8 cellular contexts compared by ENCODE assay signal in the genomic region with DNA sequence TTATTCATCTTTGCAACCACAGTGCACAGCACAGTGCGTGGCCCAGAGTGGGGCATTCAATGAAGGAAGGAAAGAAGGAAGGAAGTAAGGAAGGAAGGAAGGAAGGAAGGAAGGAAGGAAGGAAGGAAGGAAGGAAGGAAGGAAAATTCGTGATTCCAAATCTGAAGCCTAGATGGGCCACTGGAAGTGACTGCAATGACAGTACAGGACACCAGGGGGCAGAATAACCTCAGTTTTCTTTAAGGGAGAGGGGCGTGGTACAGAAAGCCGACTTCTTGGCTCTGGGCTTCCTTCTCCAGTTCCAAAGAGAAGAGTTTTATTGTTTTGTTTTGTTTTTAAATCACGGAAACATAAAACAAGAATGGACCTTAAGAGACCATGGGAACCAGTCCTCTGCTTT. TPM values are rescaled to one million over a fixed set of nuclear protein-coding genes. Genes with fewer than 3 reads are reported as not detected.
DNase-seq lines count a peak whose midpoint lies in the region; ATAC-seq, FAIRE-seq and TF ChIP-seq lines count a peak whose summit lies in the region.

No MANE protein-coding gene starts in this region.

- H3K9me3 Mint-ChIP-seq in activated T-cell treated with anti-CD3 and anti-CD28 coated beads, Interleukin-2, amount 50 U/mL, for 4 hours = no peaks in the 10 kb centered on the region

- no peaks in the 10 kb centered on the region for H3K79me1 ChIP-seq in neuronal stem cell (ENCODE audit: low read depth, low read length)

- H3K27me3 Mint-ChIP-seq in activated T-cell treated with anti-CD3 and anti-CD28 coated beads, Interleukin-2, amount 50 U/mL, for 4 hours (ENCODE audit: low read depth) = no peaks in the 10 kb centered on the region

- no peak overlapping the region for H2AK5ac ChIP-seq in neuronal stem cell (ENCODE audit: low read depth, low read length)

- H3K9ac ChIP-seq in neuronal stem cell (ENCODE audit: low read depth, low read length, poor library complexity) = no peak overlapping the region

- peaks cover 0 to 1% of the 10 kb centered on the region in 2 donors for H3K9me3 ChIP-seq in neuronal stem cell (replicated peaks in 1 of 2; ENCODE audit: control insufficient read depth in 2 of 2, insufficient read depth in 1 of 2, low read depth in 1 of 2, low read length in 2 of 2)

- H3K36me3 ChIP-seq in neuronal stem cell (replicated peaks in 1 of 2; ENCODE audit: control insufficient read depth in 2 of 2, insufficient read depth in 2 of 2, low read length in 2 of 2) = no peaks in the 10 kb centered on the region

- no peak overlapping the region for H2BK5ac ChIP-seq in neuronal stem cell (ENCODE audit: low read length)

- H3K27ac ChIP-seq in neuronal stem cell (replicated peaks; ENCODE audit: low read length) = no peak overlapping the region

- no peak overlapping the region for H2BK120ac ChIP-seq in neuronal stem cell (ENCODE audit: low read depth, low read length)

- H3K36me3 Mint-ChIP-seq in activated T-cell treated with anti-CD3 and anti-CD28 coated beads, Interleukin-2, amount 50 U/mL, for 4 hours (ENCODE audit: insufficient read depth) = no peaks in the 10 kb centered on the region

- no peak overlapping the region for H4K91ac ChIP-seq in neuronal stem cell (ENCODE audit: low read depth, low read length, poor library complexity)

- peaks cover 0 to 4% of the 10 kb centered on the region in 2 donors for H3K4me1 ChIP-seq in neuronal stem cell (ENCODE audit: control insufficient read depth in 2 of 2, insufficient read depth in 1 of 2, low read depth in 1 of 2, low read length in 2 of 2)

- peak overlapping the region; percentile 70 for H2AFZ ChIP-seq in neuronal stem cell (ENCODE audit: low read length)

- no peak overlapping the region for H3K14ac ChIP-seq in neuronal stem cell (ENCODE audit: low read length)

- no peaks in the 10 kb centered on the region for H3K27me3 ChIP-seq in neuronal stem cell (ENCODE audit: control insufficient read depth in 3 of 3, insufficient read depth in 3 of 3, low read depth in 1 of 3, low read length in 3 of 3)

- H3K18ac ChIP-seq in neuronal stem cell (ENCODE audit: low read length) = no peak overlapping the region

- no CpG with 5 or more reads among the region's 5 CpGs for WGBS in neuronal stem cell (ENCODE audit: extremely low coverage in 2 of 2, insufficient read length in 2 of 2, insufficient replicate concordance in 1 of 2), 2 donors

- ATAC-seq in HG03342 (IDR thresholded peaks at IDR 0.05; ENCODE audit: unreplicated experiment) (peak; percentile 42), HG02884 (IDR thresholded peaks at IDR 0.05; ENCODE audit: unreplicated experiment) (no peak)
- peak; percentile 44 to 61 for ATAC-seq in activated T-cell treated with anti-CD3 and anti-CD28 coated beads, Interleukin-2, amount 50 U/mL, for 4 hours

- no peak overlapping the region for H3K4ac ChIP-seq in neuronal stem cell (ENCODE audit: low read length)

- H3K23ac ChIP-seq in neuronal stem cell (ENCODE audit: low read depth, low read length, poor library complexity) = no peak overlapping the region

- H3K4me2 ChIP-seq in neuronal stem cell (ENCODE audit: insufficient read depth, low read length, poor library complexity, severe bottlenecking) = no peak overlapping the region

- no peak overlapping the region for H2BK12ac ChIP-seq in neuronal stem cell (ENCODE audit: low read length)

- no peak for FAIRE-seq in D721Med (lab: Jason Lieb, UNC)

- H4K8ac ChIP-seq in neuronal stem cell (ENCODE audit: low read depth, low read length) = no peak overlapping the region

- no peak overlapping the region for H3K4me3 Mint-ChIP-seq in activated T-cell treated with anti-CD3 and anti-CD28 coated beads, Interleukin-2, amount 50 U/mL, for 4 hours

- peak; percentile 34 for DNase-seq in D721Med (ENCODE audit: insufficient read length, low spot score)
- DNase-seq in OCI-M1 (lab: John Stamatoyannopoulos, UW) = peak; percentile 80
- peak; percentile 63 for DNase-seq in activated T-cell treated with anti-CD3 and anti-CD28 coated beads, Interleukin-2, amount 50 U/mL, for 4 hours
- peak; percentile 64 for DNase-seq in fibroblast of peridontal ligament (ENCODE audit: extremely low read depth)
- DNase-seq in neuronal stem cell (ENCODE audit: low spot score) = peak; percentile 60
- peak; percentile 67 for DNase-seq in ureter (ENCODE audit: low spot score)

- peak; percentile 70 for TF ChIP-seq CTCF in D721Med (IDR thresholded peaks at IDR 0.05; ENCODE audit: insufficient read depth, missing control alignments)

- H3K4me1 Mint-ChIP-seq in activated T-cell treated with anti-CD3 and anti-CD28 coated beads, Interleukin-2, amount 50 U/mL, for 4 hours (ENCODE audit: low read depth) = peaks cover 20% of the 10 kb centered on the region

- H3K4me3 ChIP-seq in neuronal stem cell (ENCODE audit: low read length in 2 of 2) = no peak overlapping the region

- H2BK15ac ChIP-seq in neuronal stem cell (ENCODE audit: low read length) = no peak overlapping the region

RNA-seq across cellular contexts. Expression of gene APLN, which starts 47.8 kb away (rescaled TPM):
- under 1 TPM; 0.11 to 0.18 (median 0.11) TPM for total RNA-seq in activated T-cell treated with anti-CD3 and anti-CD28 coated beads, Interleukin-2, amount 50 U/mL, for 4 hours
- 1.2 TPM for polyA plus RNA-seq in neuronal stem cell (2013, experiment 1 of 2)
- polyA plus RNA-seq in neuronal stem cell (2013, experiment 2 of 2) = 1.4 TPM
- total RNA-seq in ureter = 0.52 TPM
